Comparison of ENCODE assay signal across 8 cellular contexts in genomic region chr12:6376079-6376941, GRCh38. TPM values are rescaled to one million over a fixed set of nuclear protein-coding genes. Genes with fewer than 3 reads are reported as not detected.
DNase-seq lines count a peak whose midpoint lies in the region; ATAC-seq and TF ChIP-seq lines count a peak whose summit lies in the region.

No MANE protein-coding gene starts in this region.

- peak; percentile 74 for TF ChIP-seq POLR2A in prostate gland (IDR thresholded peaks at IDR 0.05)

- no peaks in the 10 kb centered on the region for H3K36me3 ChIP-seq in prostate gland

- peak; percentile 37 for DNase-seq in GM19238 (ENCODE audit: insufficient read length, low spot score)
- peak; percentile 68 for DNase-seq in UCSD-AML1 (lab: John Stamatoyannopoulos, UW; ENCODE audit: unreplicated experiment)
- DNase-seq in Right ventricle myocardium superior, result peak; percentile 70
- peak; percentile 86 for DNase-seq in prostate gland (ENCODE audit: low spot score)
- DNase-seq in KG1 (lab: John Stamatoyannopoulos, UW), result no peak
- DNase-seq in stimulated activated CD4-positive, alpha-beta T cell treated with anti-CD3 and anti-CD28 coated beads, Interleukin-4, amount 100 ng/mL, for 1 hour, result no peak

- 11% methylated on average over 20 of the region's 20 CpGs for WGBS in prostate gland

- no peaks in the 10 kb centered on the region for H3K9me3 ChIP-seq in prostate gland

- ATAC-seq in Right ventricle myocardium superior (ENCODE audit: poor library complexity) (peak; percentile 69), GM21825 (IDR thresholded peaks at IDR 0.05; ENCODE audit: unreplicated experiment) (no peak)

- H3K27me3 ChIP-seq in prostate gland (replicated peaks; ENCODE audit: insufficient read depth), result no peaks in the 10 kb centered on the region

- intact Hi-C loops in Right ventricle myocardium superior (cut with DNase I) (no loop called here), prostate gland (cut with DNase I) (no loop called here)

- H3K4me1 ChIP-seq in prostate gland (replicated peaks), result peaks cover 52% of the 10 kb centered on the region

- H3K27ac ChIP-seq in 22Rv1, result peak overlapping the region; percentile 98
- peak overlapping the region; percentile 83 to 87 for H3K27ac ChIP-seq in prostate gland

- peak overlapping the region in 1 of 2 donors; percentile 28 for H3K4me3 ChIP-seq in prostate gland

- TF ChIP-seq CTCF in 22Rv1 (IDR thresholded peaks at IDR 0.05), result peak; percentile 80
- TF ChIP-seq CTCF in prostate gland (IDR thresholded peaks at IDR 0.05), result peak in 2 of 4 experiments; percentile 42 to 47

RNA-seq across cellular contexts. Expression of gene SCNN1A, which starts 0.9 kb away (rescaled TPM):
- total RNA-seq in Right ventricle myocardium superior (not detected), prostate gland (100 to 1,000 TPM; 128 to 211 TPM)

RNA-seq across cellular contexts. Expression of gene LTBR, which starts 7.7 kb away (rescaled TPM):
- 23.2 TPM for total RNA-seq in Right ventricle myocardium superior
- total RNA-seq in prostate gland, result 100 to 1,000 TPM; 186 to 264 TPM

RNA-seq across cellular contexts. Expression of gene TNFRSF1A, which starts 34.4 kb away (rescaled TPM):
- total RNA-seq in Right ventricle myocardium superior, result 47.9 TPM
- 100 to 1,000 TPM in 1 of 2 donors, 10 to 100 TPM in 1; 91.1 to 168 TPM for total RNA-seq in prostate gland

Comparison
In these comparisons a context has a peak if more than half of its experiments do, and no peak if none do; other contexts are left out.
1. DNase-seq: peak in GM19238 (single experiment), UCSD-AML1 (single experiment), Right ventricle myocardium superior (single experiment) and prostate gland (single experiment); none in KG1 (single experiment) and stimulated activated CD4-positive, alpha-beta T cell treated with anti-CD3 and anti-CD28 coated beads, Interleukin-4, amount 100 ng/mL, for 1 hour (single experiment).
2. RNA of gene SCNN1A, which starts 0.9 kb away (total RNA-seq): 128 to 211 TPM in prostate gland; not detected in Right ventricle myocardium superior (single experiment); every median in the first group is over 100 times any median in the second.